ENCODE assay signal across 15 cellular contexts in the genomic region with DNA sequence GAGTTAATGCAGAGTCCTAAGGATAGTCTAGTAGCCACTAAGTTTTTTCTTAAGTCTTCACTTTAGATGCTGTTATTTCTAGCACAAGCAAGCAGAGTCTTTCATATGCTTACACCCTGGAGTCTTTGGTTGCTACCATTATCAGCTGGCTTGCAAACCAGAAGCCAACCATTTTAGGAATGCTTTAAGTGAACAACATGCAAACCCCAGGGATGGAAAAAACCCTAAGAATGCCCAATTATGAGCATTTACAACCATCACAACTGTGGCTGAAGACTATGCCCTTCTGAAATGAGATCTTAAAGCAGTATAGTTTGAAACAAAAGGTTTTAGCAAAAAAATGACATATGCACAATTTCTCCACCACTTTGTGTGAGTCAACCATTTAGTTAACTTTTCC. TPM values are rescaled to one million over a fixed set of nuclear protein-coding genes. Genes with fewer than 3 reads are reported as not detected.
A peak's percentile ranks its signal among the peaks of the same experiment; 100 is the strongest.
DNase-seq lines count a peak whose midpoint lies in the region; ATAC-seq and TF ChIP-seq lines count a peak whose summit lies in the region.
"Had no signal": no experiment of that assay in that cellular context is flagged by ENCODE, and none has a peak within 500 bp of the region (broad histone marks: within the 10 kb centered on the region; RNA-seq: fewer than 3 reads in every experiment).

No MANE protein-coding gene starts in this region.

- peak overlapping the region; percentile 84 for H3K27ac Mint-ChIP-seq in WTC11
- H3K27ac Mint-ChIP-seq: stimulated activated memory B cell treated with anti-CD40 and anti-IgM and Interleukin-4, amounts not matched to agents 10 μg/mL and 1 μg/mL and 100 μg/mL, for 72 hours had no signal

- H3K4me3 ChIP-seq in AG09309 (ENCODE audit: control insufficient read depth, low read depth, low read length): no peak overlapping the region
- no peak overlapping the region for H3K4me3 ChIP-seq in fibroblast of villous mesenchyme (ENCODE audit: low read depth, low read length)
- no peak overlapping the region for H3K4me3 ChIP-seq in colonic mucosa

- CTCF ChIA-PET in WTC11 (lab: Charles Lee): interaction anchor here (1.1 to 1.6 kb wide), 3 partner anchors 112 to 344 kb away, joined by 3 to 7 read pairs (median 3); no protein-coding TSS in a partner anchor

- no peaks in the 10 kb centered on the region; the same call in 1 of the 2 replicates for H3K9me3 Mint-ChIP-seq in WTC11
- H3K9me3 Mint-ChIP-seq: stimulated activated memory B cell treated with anti-CD40 and anti-IgM and Interleukin-4, amounts not matched to agents 10 μg/mL and 1 μg/mL and 100 μg/mL, for 72 hours had no signal

- H3K4me3 Mint-ChIP-seq in WTC11: no peak overlapping the region

- H3K27ac ChIP-seq in caudate nucleus (ENCODE audit: low read depth, low read length) (no peak overlapping the region), colonic mucosa (no peak overlapping the region)

- H3K36me3 ChIP-seq in colonic mucosa: no peaks in the 10 kb centered on the region
- H3K36me3 ChIP-seq: heart right ventricle had no signal

- H3K9ac ChIP-seq in colonic mucosa (ENCODE audit: low read depth in 2 of 2, low read length in 2 of 2): no peak overlapping the region
- H3K9ac ChIP-seq: SK-N-SH had no signal

- H3K27me3 Mint-ChIP-seq in WTC11 (ENCODE audit: low read depth): no peaks in the 10 kb centered on the region
- H3K27me3 Mint-ChIP-seq: stimulated activated memory B cell treated with anti-CD40 and anti-IgM and Interleukin-4, amounts not matched to agents 10 μg/mL and 1 μg/mL and 100 μg/mL, for 72 hours had no signal

- no peaks in the 10 kb centered on the region for H3K27me3 ChIP-seq in colonic mucosa
- H3K27me3 ChIP-seq: heart right ventricle had no signal

- intact Hi-C loops in colonic mucosa (cut with DNase I): no loop called here

- ATAC-seq in WTC11: no peak
- no peak for ATAC-seq in HG02623 (IDR thresholded peaks at IDR 0.05; ENCODE audit: unreplicated experiment)
- ATAC-seq: heart right ventricle; stimulated activated memory B cell treated with anti-CD40 and anti-IgM and Interleukin-4, amounts not matched to agents 10 μg/mL and 1 μg/mL and 100 μg/mL, for 72 hours had no signal

- no peaks in the 10 kb centered on the region for H3K4me1 ChIP-seq in colonic mucosa

- no peaks in the 10 kb centered on the region for H3K9me3 ChIP-seq in colonic mucosa
- H3K9me3 ChIP-seq: heart right ventricle, SK-N-SH had no signal

- POLR2A ChIA-PET in WTC11 (lab: Charles Lee): interaction anchor here (5.7 kb wide), 1 partner anchor 62 kb away, joined by 41 read pairs; no protein-coding TSS in a partner anchor

- no peak for TF ChIP-seq CTCF in AG09309 (IDR thresholded peaks at IDR 0.05; ENCODE audit: control insufficient read depth, insufficient read depth, low read depth, low read length, missing control alignments)
- TF ChIP-seq CTCF in WTC11 (IDR thresholded peaks at IDR 0.05): no peak
- no peak for TF ChIP-seq CTCF in fibroblast of villous mesenchyme (IDR thresholded peaks at IDR 0.05; ENCODE audit: insufficient read depth, low read depth, low read length)
- TF ChIP-seq CTCF in colonic mucosa (IDR thresholded peaks at IDR 0.05): no peak

- peaks cover 32% of the 10 kb centered on the region for H3K4me1 Mint-ChIP-seq in WTC11

- DNase-seq in AG09309 (ENCODE audit: low read depth): peak; percentile 20
- DNase-seq in EH (ENCODE audit: low read depth): peak; percentile 76
- no peak for DNase-seq in WTC11 (ENCODE audit: low spot score)
- DNase-seq in fibroblast of villous mesenchyme (ENCODE audit: low read depth): peak; percentile 32
- no peak for DNase-seq in NCI-H526 (lab: John Stamatoyannopoulos, UW)
- DNase-seq in caudate nucleus (lab: John Stamatoyannopoulos, UW): no peak
- no peak for DNase-seq in colonic mucosa
- DNase-seq: activated CD8-positive, alpha-beta memory T cell treated with anti-CD3 and anti-CD28 coated beads for 24 hours; aorta; effector CD8-positive, alpha-beta T cell; heart right ventricle; NCI-H1694; SK-N-SH had no signal

- H3K36me3 Mint-ChIP-seq in WTC11: peaks cover 23% of the 10 kb centered on the region
- H3K36me3 Mint-ChIP-seq: stimulated activated memory B cell treated with anti-CD40 and anti-IgM and Interleukin-4, amounts not matched to agents 10 μg/mL and 1 μg/mL and 100 μg/mL, for 72 hours had no signal

TF ChIP-seq in WTC11, 78 proteins besides CTCF, POLR2A, EP300 and RAD21:
- no peak for TF ChIP-seq ZNF396 (CRISPR knock-in tag; IDR thresholded peaks at IDR 0.05; ENCODE audit: borderline replicate concordance)
- no peak for TF ChIP-seq NR1H2 (CRISPR knock-in tag; IDR thresholded peaks at IDR 0.05)
TF ChIP-seq in WTC11: peak in this region for 0.

RNA-seq across cellular contexts. Expression of a gene that starts 6.6 kb away (rescaled TPM):
- total RNA-seq in WTC11 (2021) (118 to 132 TPM (median 131 TPM) in 3 replicates), fibroblast of villous mesenchyme (52.7 and 66.7 TPM in 2 replicates), colonic mucosa (10 to 100 TPM; 42.8 to 60.9 TPM)

Comparison
In these comparisons a context has a peak if more than half of its experiments do, and no peak if none do; other contexts are left out.
1. DNase-seq: peak in AG09309 (single experiment), EH (single experiment) and fibroblast of villous mesenchyme (single experiment); none in WTC11 (single experiment), NCI-H526 (0 of 2), caudate nucleus (0 of 61) and colonic mucosa (single experiment).